ENCODE assay signal across 1 cellular context in the genomic region with DNA sequence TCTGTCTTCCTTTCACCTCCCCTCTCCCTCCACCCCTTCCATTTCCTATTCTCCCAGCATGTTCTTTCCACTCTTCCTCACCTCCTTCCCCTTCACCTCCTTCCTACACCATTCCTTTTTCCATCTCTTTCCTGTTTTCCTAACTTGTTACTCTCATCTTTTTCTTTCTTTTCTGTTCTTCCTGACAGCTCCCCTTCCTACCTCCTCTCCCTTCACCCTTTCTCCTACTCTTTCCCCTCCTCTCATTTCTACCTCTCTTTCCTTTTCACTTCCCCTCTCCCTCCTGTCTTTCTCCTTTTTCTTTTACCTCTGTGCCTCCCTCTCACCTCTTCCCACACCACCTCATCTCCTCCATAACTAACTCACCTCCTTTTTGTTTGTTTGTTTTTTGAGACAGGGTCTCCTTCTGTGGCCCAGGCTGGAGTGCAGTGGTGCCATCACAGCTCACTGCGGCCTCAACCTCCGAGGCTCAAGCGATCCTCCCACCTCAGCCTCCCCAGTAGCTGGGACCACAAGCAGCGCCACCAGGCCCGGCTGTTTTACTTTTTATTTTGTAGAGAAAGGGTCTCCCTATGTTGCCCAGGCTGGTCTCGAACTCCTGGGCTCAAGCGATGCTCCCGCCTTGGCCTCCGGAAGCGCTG.
A peak's percentile ranks its signal among the peaks of the same experiment; 100 is the strongest.
TF ChIP-seq lines count a peak whose summit lies in the region.

No MANE protein-coding gene starts in this region.

TF ChIP-seq in H1, 55 proteins besides CTCF, POLR2A, EP300 and RAD21:
- TF ChIP-seq, protein P1, sequence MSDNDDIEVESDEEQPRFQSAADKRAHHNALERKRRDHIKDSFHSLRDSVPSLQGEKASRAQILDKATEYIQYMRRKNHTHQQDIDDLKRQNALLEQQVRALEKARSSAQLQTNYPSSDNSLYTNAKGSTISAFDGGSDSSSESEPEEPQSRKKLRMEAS (IDR thresholded peaks at IDR 0.05), result no peak
- TF ChIP-seq KDM4A (IDR thresholded peaks at IDR 0.05; ENCODE audit: low read depth, low read length, severe bottlenecking), result peak; percentile 31
